Comparison of ENCODE assay signal across 1 cellular context in the genomic region with DNA sequence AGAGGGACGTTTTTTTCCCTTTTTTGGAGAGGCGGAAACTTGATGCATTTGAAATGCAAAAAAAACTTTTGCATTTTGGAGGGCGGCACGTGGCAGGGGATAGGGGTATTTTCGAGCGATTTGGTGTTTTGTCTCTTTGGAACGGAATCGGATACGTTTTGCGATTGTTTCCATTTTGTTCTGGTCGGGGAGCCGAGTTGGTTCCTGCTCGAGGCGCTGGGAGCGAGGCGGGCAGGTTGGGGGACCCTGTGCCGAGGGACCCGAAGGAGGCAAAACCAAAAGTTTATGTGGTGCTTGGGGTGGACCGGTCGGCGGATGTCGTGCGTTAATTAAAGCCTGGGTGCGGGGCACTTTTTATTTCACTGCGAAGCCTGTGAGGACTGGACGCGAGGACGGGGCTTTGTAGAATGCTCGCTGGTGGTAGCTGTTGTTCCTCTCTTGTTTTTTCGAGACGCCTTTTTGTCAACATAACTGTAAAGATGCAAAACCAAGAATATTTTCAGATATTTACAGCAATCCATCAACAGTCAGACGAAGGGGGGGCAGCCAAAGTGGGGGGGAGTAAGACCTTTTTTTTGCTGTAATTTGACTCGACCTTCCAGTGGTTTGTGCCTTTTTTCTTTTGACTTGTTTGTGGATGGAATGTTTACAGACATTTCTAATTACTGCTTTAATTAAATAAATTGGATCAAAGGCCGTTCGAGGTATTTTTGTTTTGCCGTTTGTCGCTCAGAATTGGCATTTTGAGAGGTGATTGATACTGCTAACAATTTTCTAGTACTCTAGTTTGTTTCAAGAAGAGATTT.
TF ChIP-seq lines count a peak whose summit lies in the region.

No MANE protein-coding gene starts in this region.

TF ChIP-seq in HEK293, 187 proteins besides CTCF, POLR2A, EP300 and RAD21 (continued from another document and continues in another):
- TF ChIP-seq, protein P1, sequence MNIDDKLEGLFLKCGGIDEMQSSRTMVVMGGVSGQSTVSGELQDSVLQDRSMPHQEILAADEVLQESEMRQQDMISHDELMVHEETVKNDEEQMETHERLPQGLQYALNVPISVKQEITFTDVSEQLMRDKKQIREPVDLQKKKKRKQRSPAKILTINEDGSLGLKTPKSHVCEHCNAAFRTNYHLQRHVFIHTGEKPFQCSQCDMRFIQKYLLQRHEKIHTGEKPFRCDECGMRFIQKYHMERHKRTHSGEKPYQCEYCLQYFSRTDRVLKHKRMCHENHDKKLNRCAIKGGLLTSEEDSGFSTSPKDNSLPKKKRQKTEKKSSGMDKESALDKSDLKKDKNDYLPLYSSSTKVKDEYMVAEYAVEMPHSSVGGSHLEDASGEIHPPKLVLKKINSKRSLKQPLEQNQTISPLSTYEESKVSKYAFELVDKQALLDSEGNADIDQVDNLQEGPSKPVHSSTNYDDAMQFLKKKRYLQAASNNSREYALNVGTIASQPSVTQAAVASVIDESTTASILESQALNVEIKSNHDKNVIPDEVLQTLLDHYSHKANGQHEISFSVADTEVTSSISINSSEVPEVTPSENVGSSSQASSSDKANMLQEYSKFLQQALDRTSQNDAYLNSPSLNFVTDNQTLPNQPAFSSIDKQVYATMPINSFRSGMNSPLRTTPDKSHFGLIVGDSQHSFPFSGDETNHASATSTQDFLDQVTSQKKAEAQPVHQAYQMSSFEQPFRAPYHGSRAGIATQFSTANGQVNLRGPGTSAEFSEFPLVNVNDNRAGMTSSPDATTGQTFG (tag by site-specific recombination; IDR thresholded peaks at IDR 0.05; ENCODE audit: borderline replicate concordance) = no peak
- TF ChIP-seq, protein P2, sequence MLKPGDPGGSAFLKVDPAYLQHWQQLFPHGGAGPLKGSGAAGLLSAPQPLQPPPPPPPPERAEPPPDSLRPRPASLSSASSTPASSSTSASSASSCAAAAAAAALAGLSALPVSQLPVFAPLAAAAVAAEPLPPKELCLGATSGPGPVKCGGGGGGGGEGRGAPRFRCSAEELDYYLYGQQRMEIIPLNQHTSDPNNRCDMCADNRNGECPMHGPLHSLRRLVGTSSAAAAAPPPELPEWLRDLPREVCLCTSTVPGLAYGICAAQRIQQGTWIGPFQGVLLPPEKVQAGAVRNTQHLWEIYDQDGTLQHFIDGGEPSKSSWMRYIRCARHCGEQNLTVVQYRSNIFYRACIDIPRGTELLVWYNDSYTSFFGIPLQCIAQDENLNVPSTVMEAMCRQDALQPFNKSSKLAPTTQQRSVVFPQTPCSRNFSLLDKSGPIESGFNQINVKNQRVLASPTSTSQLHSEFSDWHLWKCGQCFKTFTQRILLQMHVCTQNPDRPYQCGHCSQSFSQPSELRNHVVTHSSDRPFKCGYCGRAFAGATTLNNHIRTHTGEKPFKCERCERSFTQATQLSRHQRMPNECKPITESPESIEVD (tag by site-specific recombination; IDR thresholded peaks at IDR 0.05) = peak; percentile 76
- no peak for TF ChIP-seq ZNF248 (tag by site-specific recombination; IDR thresholded peaks at IDR 0.05)
- TF ChIP-seq, protein P3, sequence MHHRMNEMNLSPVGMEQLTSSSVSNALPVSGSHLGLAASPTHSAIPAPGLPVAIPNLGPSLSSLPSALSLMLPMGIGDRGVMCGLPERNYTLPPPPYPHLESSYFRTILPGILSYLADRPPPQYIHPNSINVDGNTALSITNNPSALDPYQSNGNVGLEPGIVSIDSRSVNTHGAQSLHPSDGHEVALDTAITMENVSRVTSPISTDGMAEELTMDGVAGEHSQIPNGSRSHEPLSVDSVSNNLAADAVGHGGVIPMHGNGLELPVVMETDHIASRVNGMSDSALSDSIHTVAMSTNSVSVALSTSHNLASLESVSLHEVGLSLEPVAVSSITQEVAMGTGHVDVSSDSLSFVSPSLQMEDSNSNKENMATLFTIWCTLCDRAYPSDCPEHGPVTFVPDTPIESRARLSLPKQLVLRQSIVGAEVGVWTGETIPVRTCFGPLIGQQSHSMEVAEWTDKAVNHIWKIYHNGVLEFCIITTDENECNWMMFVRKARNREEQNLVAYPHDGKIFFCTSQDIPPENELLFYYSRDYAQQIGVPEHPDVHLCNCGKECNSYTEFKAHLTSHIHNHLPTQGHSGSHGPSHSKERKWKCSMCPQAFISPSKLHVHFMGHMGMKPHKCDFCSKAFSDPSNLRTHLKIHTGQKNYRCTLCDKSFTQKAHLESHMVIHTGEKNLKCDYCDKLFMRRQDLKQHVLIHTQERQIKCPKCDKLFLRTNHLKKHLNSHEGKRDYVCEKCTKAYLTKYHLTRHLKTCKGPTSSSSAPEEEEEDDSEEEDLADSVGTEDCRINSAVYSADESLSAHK (tag by site-specific recombination; IDR thresholded peaks at IDR 0.05) = no peak
- TF ChIP-seq ZBTB8A (tag by site-specific recombination; IDR thresholded peaks at IDR 0.05) = no peak
- no peak for TF ChIP-seq ZNF768 (tag by site-specific recombination; IDR thresholded peaks at IDR 0.05)
- TF ChIP-seq, protein P4, sequence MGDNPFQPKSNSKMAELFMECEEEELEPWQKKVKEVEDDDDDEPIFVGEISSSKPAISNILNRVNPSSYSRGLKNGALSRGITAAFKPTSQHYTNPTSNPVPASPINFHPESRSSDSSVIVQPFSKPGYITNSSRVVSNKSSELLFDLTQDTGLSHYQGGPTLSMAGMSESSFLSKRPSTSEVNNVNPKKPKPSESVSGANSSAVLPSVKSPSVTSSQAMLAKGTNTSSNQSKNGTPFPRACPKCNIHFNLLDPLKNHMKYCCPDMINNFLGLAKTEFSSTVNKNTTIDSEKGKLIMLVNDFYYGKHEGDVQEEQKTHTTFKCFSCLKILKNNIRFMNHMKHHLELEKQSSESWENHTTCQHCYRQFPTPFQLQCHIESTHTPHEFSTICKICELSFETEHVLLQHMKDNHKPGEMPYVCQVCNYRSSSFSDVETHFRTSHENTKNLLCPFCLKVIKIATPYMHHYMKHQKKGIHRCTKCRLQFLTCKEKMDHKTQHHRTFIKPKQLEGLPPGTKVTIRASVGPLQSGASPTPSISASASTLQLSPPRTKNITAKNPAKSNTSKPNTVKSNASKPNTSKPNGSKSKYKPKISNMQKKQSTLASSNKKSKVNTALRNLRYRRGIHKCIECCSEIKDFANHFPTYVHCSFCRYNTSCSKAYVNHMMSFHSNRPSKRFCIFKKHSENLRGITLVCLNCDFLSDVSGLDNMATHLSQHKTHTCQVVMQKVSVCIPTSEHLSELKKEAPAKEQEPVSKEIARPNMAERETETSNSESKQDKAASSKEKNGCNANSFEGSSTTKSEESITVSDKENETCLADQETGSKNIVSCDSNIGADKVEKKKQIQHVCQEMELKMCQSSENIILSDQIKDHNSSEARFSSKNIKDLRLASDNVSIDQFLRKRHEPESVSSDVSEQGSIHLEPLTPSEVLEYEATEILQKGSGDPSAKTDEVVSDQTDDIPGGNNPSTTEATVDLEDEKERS (tag by site-specific recombination; IDR thresholded peaks at IDR 0.05) = no peak
- TF ChIP-seq GLIS1 (tag by site-specific recombination; IDR thresholded peaks at IDR 0.05) = peak; percentile 9; the same call in 1 of the 2 replicates
- no peak for TF ChIP-seq ZNF837 (tag by site-specific recombination; IDR thresholded peaks at IDR 0.05)
- TF ChIP-seq, protein P5, sequence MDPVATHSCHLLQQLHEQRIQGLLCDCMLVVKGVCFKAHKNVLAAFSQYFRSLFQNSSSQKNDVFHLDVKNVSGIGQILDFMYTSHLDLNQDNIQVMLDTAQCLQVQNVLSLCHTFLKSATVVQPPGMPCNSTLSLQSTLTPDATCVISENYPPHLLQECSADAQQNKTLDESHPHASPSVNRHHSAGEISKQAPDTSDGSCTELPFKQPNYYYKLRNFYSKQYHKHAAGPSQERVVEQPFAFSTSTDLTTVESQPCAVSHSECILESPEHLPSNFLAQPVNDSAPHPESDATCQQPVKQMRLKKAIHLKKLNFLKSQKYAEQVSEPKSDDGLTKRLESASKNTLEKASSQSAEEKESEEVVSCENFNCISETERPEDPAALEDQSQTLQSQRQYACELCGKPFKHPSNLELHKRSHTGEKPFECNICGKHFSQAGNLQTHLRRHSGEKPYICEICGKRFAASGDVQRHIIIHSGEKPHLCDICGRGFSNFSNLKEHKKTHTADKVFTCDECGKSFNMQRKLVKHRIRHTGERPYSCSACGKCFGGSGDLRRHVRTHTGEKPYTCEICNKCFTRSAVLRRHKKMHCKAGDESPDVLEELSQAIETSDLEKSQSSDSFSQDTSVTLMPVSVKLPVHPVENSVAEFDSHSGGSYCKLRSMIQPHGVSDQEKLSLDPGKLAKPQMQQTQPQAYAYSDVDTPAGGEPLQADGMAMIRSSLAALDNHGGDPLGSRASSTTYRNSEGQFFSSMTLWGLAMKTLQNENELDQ (tag by site-specific recombination; IDR thresholded peaks at IDR 0.05; ENCODE audit: low read depth) = no peak
- TF ChIP-seq, protein P6, sequence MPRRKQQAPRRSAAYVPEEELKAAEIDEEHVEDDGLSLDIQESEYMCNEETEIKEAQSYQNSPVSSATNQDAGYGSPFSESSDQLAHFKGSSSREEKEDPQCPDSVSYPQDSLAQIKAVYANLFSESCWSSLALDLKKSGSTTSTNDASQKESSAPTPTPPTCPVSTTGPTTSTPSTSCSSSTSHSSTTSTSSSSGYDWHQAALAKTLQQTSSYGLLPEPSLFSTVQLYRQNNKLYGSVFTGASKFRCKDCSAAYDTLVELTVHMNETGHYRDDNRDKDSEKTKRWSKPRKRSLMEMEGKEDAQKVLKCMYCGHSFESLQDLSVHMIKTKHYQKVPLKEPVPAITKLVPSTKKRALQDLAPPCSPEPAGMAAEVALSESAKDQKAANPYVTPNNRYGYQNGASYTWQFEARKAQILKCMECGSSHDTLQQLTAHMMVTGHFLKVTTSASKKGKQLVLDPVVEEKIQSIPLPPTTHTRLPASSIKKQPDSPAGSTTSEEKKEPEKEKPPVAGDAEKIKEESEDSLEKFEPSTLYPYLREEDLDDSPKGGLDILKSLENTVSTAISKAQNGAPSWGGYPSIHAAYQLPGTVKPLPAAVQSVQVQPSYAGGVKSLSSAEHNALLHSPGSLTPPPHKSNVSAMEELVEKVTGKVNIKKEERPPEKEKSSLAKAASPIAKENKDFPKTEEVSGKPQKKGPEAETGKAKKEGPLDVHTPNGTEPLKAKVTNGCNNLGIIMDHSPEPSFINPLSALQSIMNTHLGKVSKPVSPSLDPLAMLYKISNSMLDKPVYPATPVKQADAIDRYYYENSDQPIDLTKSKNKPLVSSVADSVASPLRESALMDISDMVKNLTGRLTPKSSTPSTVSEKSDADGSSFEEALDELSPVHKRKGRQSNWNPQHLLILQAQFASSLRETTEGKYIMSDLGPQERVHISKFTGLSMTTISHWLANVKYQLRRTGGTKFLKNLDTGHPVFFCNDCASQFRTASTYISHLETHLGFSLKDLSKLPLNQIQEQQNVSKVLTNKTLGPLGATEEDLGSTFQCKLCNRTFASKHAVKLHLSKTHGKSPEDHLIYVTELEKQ (tag by site-specific recombination; IDR thresholded peaks at IDR 0.05; ENCODE audit: borderline replicate concordance) = no peak
- TF ChIP-seq, protein P7, sequence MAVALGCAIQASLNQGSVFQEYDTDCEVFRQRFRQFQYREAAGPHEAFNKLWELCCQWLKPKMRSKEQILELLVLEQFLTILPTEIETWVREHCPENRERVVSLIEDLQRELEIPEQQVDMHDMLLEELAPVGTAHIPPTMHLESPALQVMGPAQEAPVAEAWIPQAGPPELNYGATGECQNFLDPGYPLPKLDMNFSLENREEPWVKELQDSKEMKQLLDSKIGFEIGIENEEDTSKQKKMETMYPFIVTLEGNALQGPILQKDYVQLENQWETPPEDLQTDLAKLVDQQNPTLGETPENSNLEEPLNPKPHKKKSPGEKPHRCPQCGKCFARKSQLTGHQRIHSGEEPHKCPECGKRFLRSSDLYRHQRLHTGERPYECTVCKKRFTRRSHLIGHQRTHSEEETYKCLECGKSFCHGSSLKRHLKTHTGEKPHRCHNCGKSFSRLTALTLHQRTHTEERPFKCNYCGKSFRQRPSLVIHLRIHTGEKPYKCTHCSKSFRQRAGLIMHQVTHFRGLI (tag by site-specific recombination; IDR thresholded peaks at IDR 0.05) = no peak
- no peak for TF ChIP-seq ZEB2 (tag by site-specific recombination; IDR thresholded peaks at IDR 0.05)
- TF ChIP-seq, protein P8, sequence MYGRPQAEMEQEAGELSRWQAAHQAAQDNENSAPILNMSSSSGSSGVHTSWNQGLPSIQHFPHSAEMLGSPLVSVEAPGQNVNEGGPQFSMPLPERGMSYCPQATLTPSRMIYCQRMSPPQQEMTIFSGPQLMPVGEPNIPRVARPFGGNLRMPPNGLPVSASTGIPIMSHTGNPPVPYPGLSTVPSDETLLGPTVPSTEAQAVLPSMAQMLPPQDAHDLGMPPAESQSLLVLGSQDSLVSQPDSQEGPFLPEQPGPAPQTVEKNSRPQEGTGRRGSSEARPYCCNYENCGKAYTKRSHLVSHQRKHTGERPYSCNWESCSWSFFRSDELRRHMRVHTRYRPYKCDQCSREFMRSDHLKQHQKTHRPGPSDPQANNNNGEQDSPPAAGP (tag by site-specific recombination; IDR thresholded peaks at IDR 0.05) = no peak
- no peak for TF ChIP-seq ZSCAN16 (tag by site-specific recombination; IDR thresholded peaks at IDR 0.05)
- no peak for TF ChIP-seq ZFP3 (tag by site-specific recombination; IDR thresholded peaks at IDR 0.05; ENCODE audit: low read depth)
- TF ChIP-seq, protein P9, sequence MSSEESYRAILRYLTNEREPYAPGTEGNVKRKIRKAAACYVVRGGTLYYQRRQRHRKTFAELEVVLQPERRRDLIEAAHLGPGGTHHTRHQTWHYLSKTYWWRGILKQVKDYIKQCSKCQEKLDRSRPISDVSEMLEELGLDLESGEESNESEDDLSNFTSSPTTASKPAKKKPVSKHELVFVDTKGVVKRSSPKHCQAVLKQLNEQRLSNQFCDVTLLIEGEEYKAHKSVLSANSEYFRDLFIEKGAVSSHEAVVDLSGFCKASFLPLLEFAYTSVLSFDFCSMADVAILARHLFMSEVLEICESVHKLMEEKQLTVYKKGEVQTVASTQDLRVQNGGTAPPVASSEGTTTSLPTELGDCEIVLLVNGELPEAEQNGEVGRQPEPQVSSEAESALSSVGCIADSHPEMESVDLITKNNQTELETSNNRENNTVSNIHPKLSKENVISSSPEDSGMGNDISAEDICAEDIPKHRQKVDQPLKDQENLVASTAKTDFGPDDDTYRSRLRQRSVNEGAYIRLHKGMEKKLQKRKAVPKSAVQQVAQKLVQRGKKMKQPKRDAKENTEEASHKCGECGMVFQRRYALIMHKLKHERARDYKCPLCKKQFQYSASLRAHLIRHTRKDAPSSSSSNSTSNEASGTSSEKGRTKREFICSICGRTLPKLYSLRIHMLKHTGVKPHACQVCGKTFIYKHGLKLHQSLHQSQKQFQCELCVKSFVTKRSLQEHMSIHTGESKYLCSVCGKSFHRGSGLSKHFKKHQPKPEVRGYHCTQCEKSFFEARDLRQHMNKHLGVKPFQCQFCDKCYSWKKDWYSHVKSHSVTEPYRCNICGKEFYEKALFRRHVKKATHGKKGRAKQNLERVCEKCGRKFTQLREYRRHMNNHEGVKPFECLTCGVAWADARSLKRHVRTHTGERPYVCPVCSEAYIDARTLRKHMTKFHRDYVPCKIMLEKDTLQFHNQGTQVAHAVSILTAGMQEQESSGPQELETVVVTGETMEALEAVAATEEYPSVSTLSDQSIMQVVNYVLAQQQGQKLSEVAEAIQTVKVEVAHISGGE (tag by site-specific recombination; conservative IDR thresholded peaks at IDR 0.05; ENCODE audit: low read depth) = peak; percentile 35
- TF ChIP-seq ZNF544 (tag by site-specific recombination; IDR thresholded peaks at IDR 0.05) = no peak
- TF ChIP-seq, protein P10, sequence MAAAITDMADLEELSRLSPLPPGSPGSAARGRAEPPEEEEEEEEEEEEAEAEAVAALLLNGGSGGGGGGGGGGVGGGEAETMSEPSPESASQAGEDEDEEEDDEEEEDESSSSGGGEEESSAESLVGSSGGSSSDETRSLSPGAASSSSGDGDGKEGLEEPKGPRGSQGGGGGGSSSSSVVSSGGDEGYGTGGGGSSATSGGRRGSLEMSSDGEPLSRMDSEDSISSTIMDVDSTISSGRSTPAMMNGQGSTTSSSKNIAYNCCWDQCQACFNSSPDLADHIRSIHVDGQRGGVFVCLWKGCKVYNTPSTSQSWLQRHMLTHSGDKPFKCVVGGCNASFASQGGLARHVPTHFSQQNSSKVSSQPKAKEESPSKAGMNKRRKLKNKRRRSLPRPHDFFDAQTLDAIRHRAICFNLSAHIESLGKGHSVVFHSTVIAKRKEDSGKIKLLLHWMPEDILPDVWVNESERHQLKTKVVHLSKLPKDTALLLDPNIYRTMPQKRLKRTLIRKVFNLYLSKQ (tag by site-specific recombination; IDR thresholded peaks at IDR 0.05; ENCODE audit: borderline replicate concordance) = no peak
- no peak for TF ChIP-seq ZNF423 (tag by site-specific recombination; IDR thresholded peaks at IDR 0.05)
- TF ChIP-seq ZNF624 (tag by site-specific recombination; IDR thresholded peaks at IDR 0.05) = no peak
